Comparison of ENCODE assay signal across 15 cellular contexts in genomic region chr12:47577213-47577612, GRCh38.
"Had no signal": no experiment of that assay in that cellular context is flagged by ENCODE, and none has a peak within 500 bp of the region (broad histone marks: within the 10 kb centered on the region; RNA-seq: fewer than 3 reads in every experiment).

No MANE protein-coding gene starts in this region.

- H3K4me1 Mint-ChIP-seq: naive B cell; stimulated activated effector memory CD8-positive, alpha-beta T cell treated with anti-CD3 and anti-CD28 coated beads, Interleukin-12 subunit alpha, Interleukin-12 subunit beta, amount 100 ng/mL, for 72 hours; WTC11 had no signal

- DNase-seq: activated CD4-positive, alpha-beta T cell treated with anti-CD3 and anti-CD28 coated beads, Interleukin-2, amount 10 ng/mL, durations not matched to agents 24 days and 14 days; activated naive CD4-positive, alpha-beta T cell treated with anti-CD3 and anti-CD28 coated beads, Interleukin-2, amount 10 ng/mL, durations not matched to agents 7 days and 5 days; activated T-cell treated with anti-CD3 and anti-CD28 coated beads for 4 hours; adrenal gland; cerebellar nuclear complex; effector memory CD8-positive, alpha-beta T cell; naive B cell; right lobe of liver; tibial artery; uterus had no signal

- H3K27ac Mint-ChIP-seq: activated CD4-positive, alpha-beta T cell treated with anti-CD3 and anti-CD28 coated beads, Interleukin-2, amount 10 ng/mL, durations not matched to agents 24 days and 14 days; activated naive CD4-positive, alpha-beta T cell treated with anti-CD3 and anti-CD28 coated beads, Interleukin-2, amount 10 ng/mL, durations not matched to agents 7 days and 5 days; activated T-helper 17 cell treated with anti-CD3 and anti-CD28 coated beads, Interleukin-2, amount 50 U/mL, for 72 hours; dendritic cell treated with granulocyte-macrophage colony-stimulating factor and Interleukin-4, amounts not matched to agents 40 ng/mL and 50 ng/mL, for 4 days; effector memory CD8-positive, alpha-beta T cell; naive B cell; progenitor cell of endocrine pancreas; stimulated activated effector memory CD8-positive, alpha-beta T cell treated with anti-CD3 and anti-CD28 coated beads, Interleukin-12 subunit alpha, Interleukin-12 subunit beta, amount 100 ng/mL, for 72 hours; WTC11 had no signal

- H3K27me3 Mint-ChIP-seq: activated CD4-positive, alpha-beta T cell treated with anti-CD3 and anti-CD28 coated beads, Interleukin-2, amount 10 ng/mL, durations not matched to agents 24 days and 14 days; activated naive CD4-positive, alpha-beta T cell treated with anti-CD3 and anti-CD28 coated beads, Interleukin-2, amount 10 ng/mL, durations not matched to agents 7 days and 5 days had no signal

- H3K36me3 Mint-ChIP-seq: activated naive CD4-positive, alpha-beta T cell treated with anti-CD3 and anti-CD28 coated beads, Interleukin-2, amount 10 ng/mL, durations not matched to agents 7 days and 5 days; naive B cell; stimulated activated effector memory CD8-positive, alpha-beta T cell treated with anti-CD3 and anti-CD28 coated beads, Interleukin-12 subunit alpha, Interleukin-12 subunit beta, amount 100 ng/mL, for 72 hours; WTC11 had no signal

- H3K9me3 Mint-ChIP-seq: activated CD4-positive, alpha-beta T cell treated with anti-CD3 and anti-CD28 coated beads, Interleukin-2, amount 10 ng/mL, durations not matched to agents 24 days and 14 days; activated naive CD4-positive, alpha-beta T cell treated with anti-CD3 and anti-CD28 coated beads, Interleukin-2, amount 10 ng/mL, durations not matched to agents 7 days and 5 days; activated T-helper 17 cell treated with anti-CD3 and anti-CD28 coated beads, Interleukin-2, amount 50 U/mL, for 72 hours; dendritic cell treated with granulocyte-macrophage colony-stimulating factor and Interleukin-4, amounts not matched to agents 40 ng/mL and 50 ng/mL, for 4 days; effector memory CD8-positive, alpha-beta T cell; naive B cell; stimulated activated effector memory CD8-positive, alpha-beta T cell treated with anti-CD3 and anti-CD28 coated beads, Interleukin-12 subunit alpha, Interleukin-12 subunit beta, amount 100 ng/mL, for 72 hours; WTC11 had no signal

- ATAC-seq: activated T-helper 17 cell treated with anti-CD3 and anti-CD28 coated beads, Interleukin-2, amount 50 U/mL, for 72 hours; effector memory CD8-positive, alpha-beta T cell; right lobe of liver; stimulated activated effector memory CD8-positive, alpha-beta T cell treated with anti-CD3 and anti-CD28 coated beads, Interleukin-12 subunit alpha, Interleukin-12 subunit beta, amount 100 ng/mL, for 72 hours; WTC11 had no signal

- H3K4me3 Mint-ChIP-seq: activated CD4-positive, alpha-beta T cell treated with anti-CD3 and anti-CD28 coated beads, Interleukin-2, amount 10 ng/mL, durations not matched to agents 24 days and 14 days; activated naive CD4-positive, alpha-beta T cell treated with anti-CD3 and anti-CD28 coated beads, Interleukin-2, amount 10 ng/mL, durations not matched to agents 7 days and 5 days; activated T-helper 17 cell treated with anti-CD3 and anti-CD28 coated beads, Interleukin-2, amount 50 U/mL, for 72 hours; dendritic cell treated with granulocyte-macrophage colony-stimulating factor and Interleukin-4, amounts not matched to agents 40 ng/mL and 50 ng/mL, for 4 days; effector memory CD8-positive, alpha-beta T cell; naive B cell; stimulated activated effector memory CD8-positive, alpha-beta T cell treated with anti-CD3 and anti-CD28 coated beads, Interleukin-12 subunit alpha, Interleukin-12 subunit beta, amount 100 ng/mL, for 72 hours; WTC11 had no signal

- H3K4me3 ChIP-seq: adrenal gland, right lobe of liver, tibial artery, uterus had no signal
